15 cellular contexts compared by ENCODE assay signal in genomic region chr2:23488584-23488983, GRCh38.
A peak's percentile ranks its signal among the peaks of the same experiment; 100 is the strongest.
DNase-seq lines count a peak whose midpoint lies in the region; ATAC-seq lines count a peak whose summit lies in the region.
"Had no signal": no experiment of that assay in that cellular context is flagged by ENCODE, and none has a peak within 500 bp of the region (broad histone marks: within the 10 kb centered on the region; RNA-seq: fewer than 3 reads in every experiment).

No MANE protein-coding gene starts in this region.

- H3K4me3 Mint-ChIP-seq in activated T-cell treated with anti-CD3 and anti-CD28 coated beads, Interleukin-2, amount 50 U/mL, for 4 hours = no peak overlapping the region
- peak overlapping the region; percentile 62 for H3K4me3 Mint-ChIP-seq in T-helper 17 cell
- peak overlapping the region; percentile 62 for H3K4me3 Mint-ChIP-seq in activated T-helper 1 cell treated with anti-CD3 and anti-CD28 coated beads, Interleukin-12 subunit alpha, Interleukin-12 subunit beta, Interleukin-2, Interleukin-4 antibody, amounts not matched to agents 30 ng/mL and 10 ng/mL and 1 ng/mL, durations not matched to agents 14 hours and 24 hours and 36 hours
- H3K4me3 Mint-ChIP-seq: CD4-positive, CD25-positive, alpha-beta regulatory T cell had no signal

- intact Hi-C loops in activated T-helper 1 cell treated with anti-CD3 and anti-CD28 coated beads, Interleukin-12 subunit alpha, Interleukin-12 subunit beta, Interleukin-2, Interleukin-4 antibody, amounts not matched to agents 30 ng/mL and 10 ng/mL and 1 ng/mL, durations not matched to agents 14 hours and 24 hours and 36 hours (cut with micrococcal nuclease) = loop anchor here (2.0 to 5.0 kb wide), 4 partner anchors 36 to 102 kb away; no protein-coding TSS in a partner anchor
- intact Hi-C loops in posterior vena cava (cut with DNase I) = no loop called here

- H3K4me1 Mint-ChIP-seq in activated T-cell treated with anti-CD3 and anti-CD28 coated beads, Interleukin-2, amount 50 U/mL, for 4 hours (ENCODE audit: low read depth) = peaks cover 17% of the 10 kb centered on the region
- H3K4me1 Mint-ChIP-seq in T-helper 17 cell = peaks cover 15% of the 10 kb centered on the region
- H3K4me1 Mint-ChIP-seq in activated T-helper 1 cell treated with anti-CD3 and anti-CD28 coated beads, Interleukin-12 subunit alpha, Interleukin-12 subunit beta, Interleukin-2, Interleukin-4 antibody, amounts not matched to agents 30 ng/mL and 10 ng/mL and 1 ng/mL, durations not matched to agents 14 hours and 24 hours and 36 hours (ENCODE audit: low read depth) = peaks cover 65% of the 10 kb centered on the region

- DNase-seq in activated T-cell treated with anti-CD3 and anti-CD28 coated beads for 48 hours (ENCODE audit: low read depth) (peak; percentile 12), T-helper 17 cell (no peak), posterior vena cava (ENCODE audit: low spot score) (peak; percentile 38), HUDEP-2 (lab: John Stamatoyannopoulos, UW; ENCODE audit: unreplicated experiment in 76 of 76) (no peak)
- no peak for DNase-seq in activated T-cell treated with anti-CD3 and anti-CD28 coated beads, Interleukin-2, amount 50 U/mL, for 4 hours
- no peak for DNase-seq in activated T-helper 1 cell treated with anti-CD3 and anti-CD28 coated beads, Interleukin-12 subunit alpha, Interleukin-12 subunit beta, Interleukin-2, Interleukin-4 antibody, amounts not matched to agents 30 ng/mL and 10 ng/mL and 1 ng/mL, durations not matched to agents 14 hours and 24 hours and 36 hours (ENCODE audit: low spot score)
- DNase-seq: ACHN, Calu3, DMS79, NCI-H1436 treated with DMSO at 0.1 percent for 48 hours, NCI-H2081 treated with DMSO at 0.1 percent for 48 hours, NCI-H524 had no signal

- peak overlapping the region; percentile 49 for H3K27ac Mint-ChIP-seq in T-helper 17 cell
- H3K27ac Mint-ChIP-seq in activated T-helper 1 cell treated with anti-CD3 and anti-CD28 coated beads, Interleukin-12 subunit alpha, Interleukin-12 subunit beta, Interleukin-2, Interleukin-4 antibody, amounts not matched to agents 30 ng/mL and 10 ng/mL and 1 ng/mL, durations not matched to agents 14 hours and 24 hours and 36 hours = peak overlapping the region; percentile 78
- H3K27ac Mint-ChIP-seq: CD4-positive, CD25-positive, alpha-beta regulatory T cell had no signal

- peaks cover 19% of the 10 kb centered on the region for H3K27me3 Mint-ChIP-seq in activated T-cell treated with anti-CD3 and anti-CD28 coated beads, Interleukin-2, amount 50 U/mL, for 4 hours (ENCODE audit: low read depth)
- peaks cover 41% of the 10 kb centered on the region for H3K27me3 Mint-ChIP-seq in T-helper 17 cell
- H3K27me3 Mint-ChIP-seq in activated T-helper 1 cell treated with anti-CD3 and anti-CD28 coated beads, Interleukin-12 subunit alpha, Interleukin-12 subunit beta, Interleukin-2, Interleukin-4 antibody, amounts not matched to agents 30 ng/mL and 10 ng/mL and 1 ng/mL, durations not matched to agents 14 hours and 24 hours and 36 hours (ENCODE audit: insufficient read depth) = peaks cover 13% of the 10 kb centered on the region

- H3K9me3 Mint-ChIP-seq in activated T-cell treated with anti-CD3 and anti-CD28 coated beads, Interleukin-2, amount 50 U/mL, for 4 hours = no peaks in the 10 kb centered on the region
- no peaks in the 10 kb centered on the region for H3K9me3 Mint-ChIP-seq in activated T-helper 1 cell treated with anti-CD3 and anti-CD28 coated beads, Interleukin-12 subunit alpha, Interleukin-12 subunit beta, Interleukin-2, Interleukin-4 antibody, amounts not matched to agents 30 ng/mL and 10 ng/mL and 1 ng/mL, durations not matched to agents 14 hours and 24 hours and 36 hours
- H3K9me3 Mint-ChIP-seq: CD4-positive, CD25-positive, alpha-beta regulatory T cell had no signal

- no peaks in the 10 kb centered on the region for H3K9me3 ChIP-seq in T-helper 17 cell (ENCODE audit: control insufficient read depth, low read length, poor library complexity, severe bottlenecking)
- H3K9me3 ChIP-seq: Peyer's patch had no signal

- no peaks in the 10 kb centered on the region for H3K36me3 Mint-ChIP-seq in activated T-cell treated with anti-CD3 and anti-CD28 coated beads, Interleukin-2, amount 50 U/mL, for 4 hours (ENCODE audit: insufficient read depth)
- H3K36me3 Mint-ChIP-seq in T-helper 17 cell (ENCODE audit: low read depth) = peaks cover 3% of the 10 kb centered on the region
- H3K36me3 Mint-ChIP-seq in activated T-helper 1 cell treated with anti-CD3 and anti-CD28 coated beads, Interleukin-12 subunit alpha, Interleukin-12 subunit beta, Interleukin-2, Interleukin-4 antibody, amounts not matched to agents 30 ng/mL and 10 ng/mL and 1 ng/mL, durations not matched to agents 14 hours and 24 hours and 36 hours (ENCODE audit: low read depth) = no peaks in the 10 kb centered on the region
- H3K36me3 Mint-ChIP-seq: CD4-positive, CD25-positive, alpha-beta regulatory T cell had no signal

- ATAC-seq in activated T-cell treated with anti-CD3 and anti-CD28 coated beads, Interleukin-2, amount 50 U/mL, for 4 hours = no peak
- ATAC-seq in T-helper 17 cell = no peak
- no peak for ATAC-seq in activated CD4-positive, CD25-positive, alpha-beta regulatory T cell treated with anti-CD3 and anti-CD28 coated beads, Interleukin-2, amount 50 U/mL, for 24 hours

Comparison
In these comparisons a context has a peak if more than half of its experiments do, and no peak if none do; other contexts are left out.
1. DNase-seq: peak in activated T-cell treated with anti-CD3 and anti-CD28 coated beads for 48 hours (single experiment) and posterior vena cava (single experiment); none in activated T-cell treated with anti-CD3 and anti-CD28 coated beads, Interleukin-2, amount 50 U/mL, for 4 hours (single experiment), T-helper 17 cell (0 of 3), activated T-helper 1 cell treated with anti-CD3 and anti-CD28 coated beads, Interleukin-12 subunit alpha, Interleukin-12 subunit beta, Interleukin-2, Interleukin-4 antibody, amounts not matched to agents 30 ng/mL and 10 ng/mL and 1 ng/mL, durations not matched to agents 14 hours and 24 hours and 36 hours (single experiment) and HUDEP-2 (0 of 76).